In the genomic region with DNA sequence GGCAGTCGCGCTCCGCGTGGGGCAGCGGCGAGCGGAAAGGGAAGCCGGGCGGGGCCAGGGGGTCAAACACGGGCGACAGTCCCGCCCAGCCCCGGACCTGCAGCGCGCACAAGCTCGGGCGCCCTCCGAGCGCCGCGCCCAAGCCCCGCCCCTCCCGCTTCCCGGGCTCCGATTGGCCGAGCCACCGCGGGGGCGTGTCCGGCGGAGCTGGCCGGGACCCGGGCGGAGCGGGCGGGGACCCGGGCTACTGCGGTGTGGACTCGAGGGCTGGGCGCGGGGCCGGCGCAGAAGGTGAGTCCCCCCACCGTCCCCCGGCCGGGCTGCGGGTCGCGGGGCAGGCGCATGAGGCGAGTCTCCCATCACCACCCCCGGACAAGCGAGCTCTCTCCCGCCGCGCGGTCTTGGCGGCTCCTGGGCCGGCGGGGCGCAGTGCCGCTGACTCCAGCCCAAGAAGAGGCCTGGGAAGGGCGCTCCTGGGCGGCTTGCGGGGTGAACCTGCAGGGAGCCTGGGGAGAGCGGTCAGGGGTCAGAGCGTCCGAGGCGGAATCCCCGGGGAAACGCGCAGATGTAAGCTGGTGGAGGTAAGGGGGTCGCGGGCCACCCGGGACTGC, we compare ENCODE assay signal across 8 cellular contexts. TPM values are rescaled to one million over a fixed set of nuclear protein-coding genes. Genes with fewer than 3 reads are reported as not detected.
DNase-seq lines count a peak whose midpoint lies in the region; ATAC-seq and TF ChIP-seq lines count a peak whose summit lies in the region.

PLEKHF1 (plus strand) TSS at position 247 of the 611 bp plus-strand sequence. CDS start 8,379 bp downstream, outside the sequence.

- H3K9me3 ChIP-seq in GM23248 (ENCODE audit: low read depth) (no peaks in the 10 kb centered on the region), Karpas-422 (ENCODE audit: low read length) (no peaks in the 10 kb centered on the region), SU-DHL-6 (ENCODE audit: insufficient read depth, low read length) (no peaks in the 10 kb centered on the region), parathyroid adenoma (ENCODE audit: control insufficient read depth, low read length) (no peaks in the 10 kb centered on the region), tibial artery (no peaks in the 10 kb centered on the region)

- H3K27ac Mint-ChIP-seq in activated naive CD8-positive, alpha-beta T cell treated with anti-CD3 and anti-CD28 coated beads for 36 hours = peak within 1 kb of the TSS; percentile 85

- peaks cover 72% of the 10 kb centered on the region for H3K4me1 Mint-ChIP-seq in activated naive CD8-positive, alpha-beta T cell treated with anti-CD3 and anti-CD28 coated beads for 36 hours

- H3K27ac ChIP-seq in GM23248 = peak within 1 kb of the TSS; percentile 98
- no peak within 1 kb of the TSS for H3K27ac ChIP-seq in Karpas-422 (ENCODE audit: low read length)
- no peak within 1 kb of the TSS for H3K27ac ChIP-seq in SU-DHL-6 (ENCODE audit: low read depth, low read length)
- peak within 1 kb of the TSS; percentile 83 for H3K27ac ChIP-seq in parathyroid adenoma
- H3K27ac ChIP-seq in tibial artery = peak within 1 kb of the TSS; percentile 93

- H3K4me3 ChIP-seq in GM23248 = peak within 1 kb of the TSS; percentile 81
- H3K4me3 ChIP-seq in Karpas-422 (ENCODE audit: low read length) = peak within 1 kb of the TSS; percentile 64
- H3K4me3 ChIP-seq in SU-DHL-6 (ENCODE audit: insufficient read depth, low read length, poor library complexity, severe bottlenecking) = peak within 1 kb of the TSS; percentile 86
- H3K4me3 ChIP-seq in parathyroid adenoma (ENCODE audit: low read depth, low read length) = peak within 1 kb of the TSS; percentile 78
- H3K4me3 ChIP-seq in tibial artery = peak within 1 kb of the TSS; percentile 90 to 91

- H3K9me2 ChIP-seq in GM23248 (ENCODE audit: insufficient read depth) = no peaks in the 10 kb centered on the region
- H3K9me2 ChIP-seq in Karpas-422 (replicated peaks; ENCODE audit: insufficient read depth, low read length) = no peaks in the 10 kb centered on the region
- H3K9me2 ChIP-seq in SU-DHL-6 (replicated peaks; ENCODE audit: insufficient read depth, low read length) = no peaks in the 10 kb centered on the region

- H3K27me3 ChIP-seq in GM23248 (replicated peaks; ENCODE audit: insufficient read depth) = no peaks in the 10 kb centered on the region
- H3K27me3 ChIP-seq in Karpas-422 (ENCODE audit: low read length) = no peaks in the 10 kb centered on the region
- no peaks in the 10 kb centered on the region for H3K27me3 ChIP-seq in SU-DHL-6 (ENCODE audit: low read length)
- H3K27me3 ChIP-seq in parathyroid adenoma (ENCODE audit: control insufficient read depth, insufficient read depth, low read length) = no peaks in the 10 kb centered on the region
- no peaks in the 10 kb centered on the region for H3K27me3 ChIP-seq in tibial artery

- H3K9me3 Mint-ChIP-seq in activated naive CD8-positive, alpha-beta T cell treated with anti-CD3 and anti-CD28 coated beads for 36 hours = no peaks in the 10 kb centered on the region

- H3K36me3 Mint-ChIP-seq in activated naive CD8-positive, alpha-beta T cell treated with anti-CD3 and anti-CD28 coated beads for 36 hours = peaks cover 23% of the 10 kb centered on the region

- TF ChIP-seq CTCF in SU-DHL-6 (IDR thresholded peaks at IDR 0.05; ENCODE audit: insufficient read depth, low read length, poor library complexity, severe bottlenecking) (no peak), parathyroid adenoma (IDR thresholded peaks at IDR 0.05) (no peak), tibial artery (IDR thresholded peaks at IDR 0.05) (no peak)

- H3F3A ChIP-seq in GM23248 (ENCODE audit: insufficient read depth) (peaks cover 41% of the 10 kb centered on the region), SU-DHL-6 (ENCODE audit: insufficient read depth) (no peaks in the 10 kb centered on the region)

- H3K36me3 ChIP-seq in GM23248 (ENCODE audit: low read depth) = no peaks in the 10 kb centered on the region
- H3K36me3 ChIP-seq in Karpas-422 (ENCODE audit: insufficient read depth, low read length) = no peaks in the 10 kb centered on the region
- H3K36me3 ChIP-seq in SU-DHL-6 (ENCODE audit: low read length) = no peaks in the 10 kb centered on the region
- no peaks in the 10 kb centered on the region for H3K36me3 ChIP-seq in parathyroid adenoma (ENCODE audit: control insufficient read depth, insufficient read depth, low read length)
- no peaks in the 10 kb centered on the region for H3K36me3 ChIP-seq in tibial artery

- peaks cover 29% of the 10 kb centered on the region for H3K79me2 ChIP-seq in GM23248 (ENCODE audit: insufficient read depth)
- no peaks in the 10 kb centered on the region for H3K79me2 ChIP-seq in Karpas-422 (ENCODE audit: low read length)
- no peaks in the 10 kb centered on the region for H3K79me2 ChIP-seq in SU-DHL-6 (ENCODE audit: insufficient read depth, low read length)
- H3K79me2 ChIP-seq in parathyroid adenoma = peaks cover 15% of the 10 kb centered on the region

- DNase-seq in GM04504 (ENCODE audit: low read depth) = peak; percentile 59
- peak; percentile 93 for DNase-seq in GM23248
- DNase-seq in Karpas-422 = peak; percentile 90
- peak; percentile 95 for DNase-seq in activated naive CD8-positive, alpha-beta T cell treated with anti-CD3 and anti-CD28 coated beads for 36 hours
- peak; percentile 95 for DNase-seq in Right ventricle myocardium superior
- DNase-seq in tibial artery = peak; percentile 87 to 95

- 1 to 2% methylated on average over 28 to 39 of the region's 75 CpGs for WGBS in GM23248 (ENCODE audit: low coverage in 1 of 2, low lambda C conversion rate in 2 of 2, missing lambda C conversion rate in 2 of 2), 2 experiments

- no peaks in the 10 kb centered on the region for H3K27me3 Mint-ChIP-seq in activated naive CD8-positive, alpha-beta T cell treated with anti-CD3 and anti-CD28 coated beads for 36 hours

- peak within 1 kb of the TSS; percentile 88 for H3K4me2 ChIP-seq in GM23248 (ENCODE audit: unreplicated experiment)
- peak within 1 kb of the TSS; percentile 73 for H3K4me2 ChIP-seq in Karpas-422 (ENCODE audit: low read depth, low read length, poor library complexity, severe bottlenecking)
- peak within 1 kb of the TSS; percentile 62 for H3K4me2 ChIP-seq in SU-DHL-6 (ENCODE audit: low read depth, low read length, poor library complexity, severe bottlenecking)
- H3K4me2 ChIP-seq in parathyroid adenoma (ENCODE audit: low read length) = peak within 1 kb of the TSS; percentile 89

- in situ Hi-C loops in GM23248 (cut with MboI) = no loop called here

- H3K4me1 ChIP-seq in GM23248 (ENCODE audit: insufficient read depth) (peaks cover 45% of the 10 kb centered on the region), Karpas-422 (ENCODE audit: low read length) (peaks cover 8% of the 10 kb centered on the region), parathyroid adenoma (peaks cover 18% of the 10 kb centered on the region), tibial artery (peaks cover 0 to 75% (median 61%) of the 10 kb centered on the region in 4 donors)

- peak within 1 kb of the TSS; percentile 89 for H3K4me3 Mint-ChIP-seq in activated naive CD8-positive, alpha-beta T cell treated with anti-CD3 and anti-CD28 coated beads for 36 hours

- peak within 1 kb of the TSS; percentile 51 for H2AFZ ChIP-seq in GM23248
- peak within 1 kb of the TSS; percentile 81; the same call in 1 of the 2 replicates for H2AFZ ChIP-seq in Karpas-422 (ENCODE audit: low read length)
- H2AFZ ChIP-seq in SU-DHL-6 (ENCODE audit: low read depth, low read length, severe bottlenecking) = peak within 1 kb of the TSS; percentile 78
- peak within 1 kb of the TSS; percentile 87 for H2AFZ ChIP-seq in parathyroid adenoma

- H4K20me1 ChIP-seq in GM23248 (ENCODE audit: insufficient read depth) (no peaks in the 10 kb centered on the region), Karpas-422 (ENCODE audit: insufficient read depth, low read depth, low read length) (no peaks in the 10 kb centered on the region), SU-DHL-6 (ENCODE audit: low read depth, low read length) (no peaks in the 10 kb centered on the region)

- peak; percentile 87 for ATAC-seq in Right ventricle myocardium superior (ENCODE audit: poor library complexity)

- H3K9ac ChIP-seq in GM23248 (peak within 1 kb of the TSS; percentile 81), Karpas-422 (ENCODE audit: low read length) (peak within 1 kb of the TSS; percentile 61), SU-DHL-6 (ENCODE audit: low read length) (peak within 1 kb of the TSS; percentile 67), parathyroid adenoma (peak within 1 kb of the TSS; percentile 73)

- intact Hi-C loops in Right ventricle myocardium superior (cut with DNase I) (no loop called here), tibial artery (cut with DNase I; ENCODE audit: low total_unique reads) (no loop called here)

RNA-seq across cellular contexts. Expression of gene PLEKHF1, which starts in this region (rescaled TPM):
- total RNA-seq in GM23248 (2014; rRNA removed; shearing (Covaris generic)) = 18.0 and 23.4 TPM in 2 replicates
- 9.0 and 9.3 TPM in 2 replicates for polyA plus RNA-seq in GM23248 (2016; fragmentation: Nextera tagmentation; extraction: Ambion mirVana)
- 0.54 TPM in 1 of 2 replicates, not detected in the other for total RNA-seq in Karpas-422 (2014; rRNA removed; shearing (Covaris generic); ENCODE audit: low replicate concordance)
- 10 to 100 TPM; 21.7 to 22.2 TPM for total RNA-seq in activated naive CD8-positive, alpha-beta T cell treated with anti-CD3 and anti-CD28 coated beads for 36 hours
- total RNA-seq in Right ventricle myocardium superior = 39.9 TPM

Comparison
In these comparisons a context has a peak if more than half of its experiments do, and no peak if none do; other contexts are left out.
1. RNA of gene PLEKHF1 (total RNA-seq): 39.9 TPM in Right ventricle myocardium superior (single experiment), 21.7 to 22.2 TPM in activated naive CD8-positive, alpha-beta T cell treated with anti-CD3 and anti-CD28 coated beads for 36 hours and 18.0 to 23.4 TPM in GM23248; 0.54 TPM in Karpas-422; every median in the first group is over 10 times any median in the second.
2. Peak in DNase-seq, H3K4me3 ChIP-seq, H3K9ac ChIP-seq and H3K4me2 ChIP-seq in Karpas-422; RNA of the gene not detected or under 1 TPM.
3. H3K27ac ChIP-seq: peak in GM23248 (single experiment), parathyroid adenoma (single experiment) and tibial artery (2 of 2); none in Karpas-422 (single experiment) and SU-DHL-6 (single experiment).
4. Peak in every context shown above with its lines, with median percentiles within 50 percentile points of each other: DNase-seq, H2AFZ ChIP-seq, H3K4me2 ChIP-seq, H3K4me3 ChIP-seq and H3K9ac ChIP-seq.